ENCODE assay signal across 1 cellular context in genomic region chr14:104827173-104828055, GRCh38.
TF ChIP-seq lines count a peak whose summit lies in the region.

No MANE protein-coding gene starts in this region.

TF ChIP-seq in SK-N-SH, 30 proteins besides CTCF, POLR2A, EP300 and RAD21 (continued from another document):
- TF ChIP-seq, protein P1, sequence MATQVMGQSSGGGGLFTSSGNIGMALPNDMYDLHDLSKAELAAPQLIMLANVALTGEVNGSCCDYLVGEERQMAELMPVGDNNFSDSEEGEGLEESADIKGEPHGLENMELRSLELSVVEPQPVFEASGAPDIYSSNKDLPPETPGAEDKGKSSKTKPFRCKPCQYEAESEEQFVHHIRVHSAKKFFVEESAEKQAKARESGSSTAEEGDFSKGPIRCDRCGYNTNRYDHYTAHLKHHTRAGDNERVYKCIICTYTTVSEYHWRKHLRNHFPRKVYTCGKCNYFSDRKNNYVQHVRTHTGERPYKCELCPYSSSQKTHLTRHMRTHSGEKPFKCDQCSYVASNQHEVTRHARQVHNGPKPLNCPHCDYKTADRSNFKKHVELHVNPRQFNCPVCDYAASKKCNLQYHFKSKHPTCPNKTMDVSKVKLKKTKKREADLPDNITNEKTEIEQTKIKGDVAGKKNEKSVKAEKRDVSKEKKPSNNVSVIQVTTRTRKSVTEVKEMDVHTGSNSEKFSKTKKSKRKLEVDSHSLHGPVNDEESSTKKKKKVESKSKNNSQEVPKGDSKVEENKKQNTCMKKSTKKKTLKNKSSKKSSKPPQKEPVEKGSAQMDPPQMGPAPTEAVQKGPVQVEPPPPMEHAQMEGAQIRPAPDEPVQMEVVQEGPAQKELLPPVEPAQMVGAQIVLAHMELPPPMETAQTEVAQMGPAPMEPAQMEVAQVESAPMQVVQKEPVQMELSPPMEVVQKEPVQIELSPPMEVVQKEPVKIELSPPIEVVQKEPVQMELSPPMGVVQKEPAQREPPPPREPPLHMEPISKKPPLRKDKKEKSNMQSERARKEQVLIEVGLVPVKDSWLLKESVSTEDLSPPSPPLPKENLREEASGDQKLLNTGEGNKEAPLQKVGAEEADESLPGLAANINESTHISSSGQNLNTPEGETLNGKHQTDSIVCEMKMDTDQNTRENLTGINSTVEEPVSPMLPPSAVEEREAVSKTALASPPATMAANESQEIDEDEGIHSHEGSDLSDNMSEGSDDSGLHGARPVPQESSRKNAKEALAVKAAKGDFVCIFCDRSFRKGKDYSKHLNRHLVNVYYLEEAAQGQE (IDR thresholded peaks at IDR 0.05; ENCODE audit: low read depth, low read length) = no peak
- TF ChIP-seq FOXJ3 (CRISPR knock-in tag; IDR thresholded peaks at IDR 0.05) = no peak
